Comparison of ENCODE assay signal across 16 cellular contexts in the genomic region with DNA sequence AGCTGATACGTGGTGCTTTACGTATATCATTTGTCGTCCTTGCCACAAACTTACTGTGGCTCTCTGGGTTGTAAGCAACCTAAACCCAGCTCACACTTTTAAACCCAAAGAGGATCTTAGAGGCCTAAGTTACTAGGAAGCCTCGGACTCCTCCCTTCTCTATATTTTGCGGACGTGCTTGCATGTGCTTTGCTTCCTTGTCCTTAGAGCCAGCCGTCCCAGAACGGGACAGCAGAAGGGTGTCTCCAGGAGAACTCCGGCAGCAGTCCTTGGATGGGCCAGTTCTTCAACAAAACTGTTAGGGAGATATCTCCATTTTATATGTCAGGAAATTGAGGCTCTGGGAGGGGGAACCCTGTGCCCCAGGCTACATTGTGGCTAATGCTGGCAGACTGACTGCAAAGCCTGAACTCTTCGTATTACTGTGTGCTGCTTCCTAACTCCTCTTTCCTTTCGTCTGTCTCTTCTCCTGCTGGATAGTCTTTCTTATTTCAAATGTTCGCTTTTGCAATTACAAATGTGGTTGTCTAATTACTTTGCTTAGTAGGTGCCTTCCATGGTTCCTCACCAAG. TPM values are rescaled to one million over a fixed set of nuclear protein-coding genes. Genes with fewer than 3 reads are reported as not detected.
DNase-seq lines count a peak whose midpoint lies in the region; ATAC-seq and TF ChIP-seq lines count a peak whose summit lies in the region.
"Had no signal": no experiment of that assay in that cellular context is flagged by ENCODE, and none has a peak within 500 bp of the region (broad histone marks: within the 10 kb centered on the region; RNA-seq: fewer than 3 reads in every experiment).

No MANE protein-coding gene starts in this region.

- WGBS in right cardiac atrium: 53% methylated on average over 12 of the region's 12 CpGs
- WGBS in psoas muscle, 3 donors: 56 to 67% (median 61%) methylated on average over 12 of the region's 12 CpGs

- H3K9ac ChIP-seq in SK-N-MC (ENCODE audit: insufficient read length): peak overlapping the region; percentile 56
- H3K9ac ChIP-seq: parathyroid adenoma had no signal

- peak overlapping the region; percentile 84 for H3K4me2 ChIP-seq in DOHH2 (ENCODE audit: low read length)

- H3K9me2 ChIP-seq in DOHH2 (replicated peaks; ENCODE audit: control insufficient read depth, low read length): no peaks in the 10 kb centered on the region

- peaks cover 95% of the 10 kb centered on the region for H3K79me2 ChIP-seq in DOHH2 (ENCODE audit: control insufficient read depth, low read length)

- TF ChIP-seq CTCF in DOHH2 (IDR thresholded peaks at IDR 0.05; ENCODE audit: low read depth, low read length, poor library complexity, severe bottlenecking) (no peak), psoas muscle (IDR thresholded peaks at IDR 0.05) (no peak)

- intact Hi-C loops in right cardiac atrium (cut with DNase I) (no loop called here), psoas muscle (cut with DNase I) (no loop called here)

- H3K4me1 ChIP-seq in DOHH2 (ENCODE audit: control insufficient read depth, low read length) (peaks cover 86% of the 10 kb centered on the region), right cardiac atrium (ENCODE audit: control insufficient read depth, insufficient read depth, low read length) (peaks cover 20% of the 10 kb centered on the region), psoas muscle (peaks cover 44% of the 10 kb centered on the region)
- H3K4me1 ChIP-seq: foreskin keratinocyte, parathyroid adenoma had no signal

- peak overlapping the region; percentile 56 for H3K4me3 ChIP-seq in DOHH2 (ENCODE audit: low read length)
- H3K4me3 ChIP-seq in SK-N-MC: peak overlapping the region; percentile 74
- no peak overlapping the region for H3K4me3 ChIP-seq in right cardiac atrium (ENCODE audit: low read length)
- no peak overlapping the region for H3K4me3 ChIP-seq in psoas muscle

- H3K27me3 ChIP-seq in DOHH2 (ENCODE audit: control insufficient read depth, low read length): no peaks in the 10 kb centered on the region
- no peaks in the 10 kb centered on the region for H3K27me3 ChIP-seq in right cardiac atrium (ENCODE audit: control insufficient read depth, insufficient read depth)
- no peaks in the 10 kb centered on the region for H3K27me3 ChIP-seq in psoas muscle (ENCODE audit: insufficient read depth in 3 of 3, low read length in 2 of 3)
- H3K27me3 ChIP-seq: foreskin keratinocyte had no signal

- DNase-seq in SK-N-MC (ENCODE audit: low read depth, low spot score): peak; percentile 75
- DNase-seq in right cardiac atrium: no peak
- DNase-seq in psoas muscle: no peak
- DNase-seq in HK-2 (ENCODE audit: unreplicated experiment): no peak
- DNase-seq in effector CD4-positive, alpha-beta T cell: no peak
- no peak for DNase-seq in OCI-M1 (lab: John Stamatoyannopoulos, UW)
- DNase-seq: activated CD8-positive, alpha-beta memory T cell treated with anti-CD3 and anti-CD28 coated beads, Interleukin-2, amount 50 U/mL, for 48 hours; Calu3; foreskin keratinocyte; kidney glomerular epithelial cell; NCI-H1092 treated with DMSO at 0.1 percent for 48 hours; NCI-H446; RPMI8226 had no signal

- H3K27ac ChIP-seq in DOHH2 (ENCODE audit: low read depth, low read length) (peak overlapping the region; percentile 76), SK-N-MC (peak overlapping the region; percentile 93), right cardiac atrium (ENCODE audit: low read length) (no peak overlapping the region), psoas muscle (peak overlapping the region; percentile 6)
- H3K27ac ChIP-seq: foreskin keratinocyte, parathyroid adenoma had no signal

- ATAC-seq in right cardiac atrium: peak; percentile 44 to 52
- peak in 1 of 4 donors; percentile 22 for ATAC-seq in psoas muscle
- no peak for ATAC-seq in GM21526 (IDR thresholded peaks at IDR 0.05; ENCODE audit: low FRiP score, unreplicated experiment)
- ATAC-seq: foreskin keratinocyte had no signal

- H3K9me3 ChIP-seq in DOHH2 (ENCODE audit: control insufficient read depth, insufficient read depth, low read length) (no peaks in the 10 kb centered on the region), SK-N-MC (ENCODE audit: low read depth, low read length) (no peaks in the 10 kb centered on the region), right cardiac atrium (ENCODE audit: control insufficient read depth, low read length) (no peaks in the 10 kb centered on the region), psoas muscle (no peaks in the 10 kb centered on the region)

- H3K36me3 ChIP-seq in DOHH2 (ENCODE audit: control insufficient read depth, low read length): peaks cover 4% of the 10 kb centered on the region; the same call in 1 of the 2 replicates
- peaks cover 4% of the 10 kb centered on the region for H3K36me3 ChIP-seq in SK-N-MC (ENCODE audit: insufficient read depth, low read length)
- H3K36me3 ChIP-seq in psoas muscle (ENCODE audit: insufficient read depth in 1 of 2, low read depth in 1 of 2): no peaks in the 10 kb centered on the region

- peaks cover 16% of the 10 kb centered on the region for H4K20me1 ChIP-seq in DOHH2 (ENCODE audit: control insufficient read depth, insufficient read depth, low read depth, low read length)

- H3F3A ChIP-seq in DOHH2 (ENCODE audit: control insufficient read depth, insufficient read depth): peaks cover 19% of the 10 kb centered on the region

RNA-seq across cellular contexts. Expression of gene TNRC6B, which starts 33.8 kb away (rescaled TPM):
- 10 to 100 TPM; 38.1 to 50.6 (median 39.8) TPM for total RNA-seq in right cardiac atrium
- 14.4 TPM for polyA plus RNA-seq in right cardiac atrium
- 10 to 100 TPM; 27.9 to 49.4 (median 32.6) TPM for total RNA-seq in psoas muscle
- 10 to 100 TPM in 1 of 3 donors, 1 to 10 TPM in 2; 2.2 to 17.4 (median 2.5) TPM for polyA plus RNA-seq in psoas muscle

Comparison
In these comparisons a context has a peak if more than half of its experiments do, and no peak if none do; other contexts are left out.
1. H3K4me3 ChIP-seq: peak in DOHH2 (single experiment) and SK-N-MC (single experiment); none in right cardiac atrium (single experiment) and psoas muscle (single experiment).